In genomic region chrX:132956421-132957210, GRCh38 we compare ENCODE assay signal across 8 cellular contexts. TPM values are rescaled to one million over a fixed set of nuclear protein-coding genes. Genes with fewer than 3 reads are reported as not detected.
DNase-seq lines count a peak whose midpoint lies in the region; ATAC-seq and TF ChIP-seq lines count a peak whose summit lies in the region.

No MANE protein-coding gene starts in this region.

- TF ChIP-seq POLR2A in gastrocnemius medialis (IDR thresholded peaks at IDR 0.05), result no peak

- H3K27ac Mint-ChIP-seq in GM23338 (no peak overlapping the region), WTC11 (no peak overlapping the region)

- H3K4me3 Mint-ChIP-seq in GM23338, result peak overlapping the region; percentile 76
- peak overlapping the region; percentile 82 for H3K4me3 Mint-ChIP-seq in WTC11

- in situ Hi-C loops in gastrocnemius medialis (cut with MboI; ENCODE audit: low sequenced_read_pairs in 4 of 4), result loop anchor here in 2 of 4 donors (25.0 kb wide), 1 partner anchor 219 kb away; no protein-coding TSS in a partner anchor
- in situ Hi-C loops in ACHN (cut with HindIII; ENCODE audit: low pct_ligation_motif_present, low pct_unique_long_range_greater_than_20kb, low sequenced_read_pairs), result no loop called here

- intact Hi-C loops in gastrocnemius medialis (cut with DNase I; ENCODE audit: low total_unique reads), result loop anchor here (5.0 to 10.0 kb wide), 2 partner anchors 112 to 214 kb away; no protein-coding TSS in a partner anchor

- peak overlapping the region; percentile 63 for H3K4me3 ChIP-seq in GM23338
- peak overlapping the region; percentile 26 to 50 for H3K4me3 ChIP-seq in right atrium auricular region
- H3K4me3 ChIP-seq in gastrocnemius medialis, result peak overlapping the region; percentile 48 to 59 (median 50)

- H3K9me3 ChIP-seq in right atrium auricular region (no peaks in the 10 kb centered on the region), gastrocnemius medialis (no peaks in the 10 kb centered on the region)

- peak overlapping the region; percentile 76 for H2AFZ ChIP-seq in GM23338

- no peaks in the 10 kb centered on the region for H3K36me3 ChIP-seq in GM23338 (ENCODE audit: insufficient read depth)
- H3K36me3 ChIP-seq in right atrium auricular region, result no peaks in the 10 kb centered on the region
- H3K36me3 ChIP-seq in gastrocnemius medialis, result no peaks in the 10 kb centered on the region

- H3K4me1 Mint-ChIP-seq in GM23338 (peaks cover 41% of the 10 kb centered on the region), WTC11 (peaks cover 46% of the 10 kb centered on the region)

- CTCF ChIA-PET in WTC11 (lab: Charles Lee), result interaction anchor here (0.9 to 2.6 kb wide), 5 partner anchors 8 to 325 kb away, joined by 3 to 17 read pairs (median 4); no protein-coding TSS in a partner anchor

- no peaks in the 10 kb centered on the region for H3F3A ChIP-seq in GM23338 (replicated peaks; ENCODE audit: low read depth)

- DNase-seq in GM23338 (ENCODE audit: low spot score) (peak; percentile 49), WTC11 (ENCODE audit: low spot score) (peak; percentile 19), right atrium auricular region (ENCODE audit: low spot score) (no peak), gastrocnemius medialis (no peak), NCI-H446 (lab: John Stamatoyannopoulos, UW) (no peak), A172 (ENCODE audit: low spot score) (no peak), ACHN (no peak)

- H3K79me2 ChIP-seq in GM23338 (replicated peaks; ENCODE audit: insufficient read depth), result no peaks in the 10 kb centered on the region

- 0 out of 2 replicates have a peak, but pooled peaks cover 4% of the 10 kb centered on the region for H4K20me1 ChIP-seq in GM23338 (replicated peaks; ENCODE audit: insufficient read depth)

- H3K27me3 ChIP-seq in GM23338 (ENCODE audit: insufficient read depth), result peaks cover 79% of the 10 kb centered on the region
- H3K27me3 ChIP-seq in right atrium auricular region, result peaks cover 0 to 6% of the 10 kb centered on the region in 2 donors
- peaks cover 0 to 19% (median 8%) of the 10 kb centered on the region in 3 donors for H3K27me3 ChIP-seq in gastrocnemius medialis

- H3K9me3 Mint-ChIP-seq in GM23338 (peaks cover 2% of the 10 kb centered on the region; the same call in 1 of the 3 replicates), WTC11 (no peaks in the 10 kb centered on the region)

- POLR2A ChIA-PET in WTC11 (lab: Charles Lee), result no interaction called here

- TF ChIP-seq CTCF in GM23338 (conservative IDR thresholded peaks at IDR 0.05; ENCODE audit: low read depth in 2 of 2), result no peak
- no peak for TF ChIP-seq CTCF in WTC11 (IDR thresholded peaks at IDR 0.05)
- no peak for TF ChIP-seq CTCF in right atrium auricular region (IDR thresholded peaks at IDR 0.05)
- TF ChIP-seq CTCF in gastrocnemius medialis (IDR thresholded peaks at IDR 0.05 in 4 of 5, conservative IDR thresholded peaks at IDR 0.05 in 1 of 5), result no peak

- H3K4me1 ChIP-seq in GM23338 (ENCODE audit: insufficient read depth) (peaks cover 19% of the 10 kb centered on the region; the same call in 1 of the 2 replicates), right atrium auricular region (peaks cover 0 to 25% of the 10 kb centered on the region in 2 donors), gastrocnemius medialis (peaks cover 0 to 4% of the 10 kb centered on the region in 2 donors)

- peaks cover 50% of the 10 kb centered on the region for H3K27me3 Mint-ChIP-seq in GM23338 (ENCODE audit: insufficient read depth, low read depth, poor library complexity)
- peaks cover 77% of the 10 kb centered on the region for H3K27me3 Mint-ChIP-seq in WTC11 (ENCODE audit: low read depth)

- peak; percentile 35 for ATAC-seq in GM23338
- ATAC-seq in WTC11, result peak; percentile 8
- peak in 1 of 2 donors; percentile 20 for ATAC-seq in gastrocnemius medialis
- ATAC-seq in activated CD4-positive, CD25-positive, alpha-beta regulatory T cell treated with anti-CD3 and anti-CD28 coated beads, Interleukin-2, amount 50 U/mL, for 24 hours, result no peak

- H3K9me2 ChIP-seq in GM23338 (ENCODE audit: insufficient read depth), result no peaks in the 10 kb centered on the region

- no peaks in the 10 kb centered on the region for H3K36me3 Mint-ChIP-seq in GM23338 (ENCODE audit: low read depth)
- no peaks in the 10 kb centered on the region for H3K36me3 Mint-ChIP-seq in WTC11

- H3K27ac ChIP-seq in GM23338 (ENCODE audit: low read depth), result no peak overlapping the region
- no peak overlapping the region for H3K27ac ChIP-seq in right atrium auricular region
- H3K27ac ChIP-seq in gastrocnemius medialis, result no peak overlapping the region

- peak overlapping the region; percentile 82 for H3K4me2 ChIP-seq in GM23338

TF ChIP-seq in WTC11, 78 proteins besides CTCF, POLR2A, EP300 and RAD21:
- no peak for TF ChIP-seq USF1 (CRISPR knock-in tag; IDR thresholded peaks at IDR 0.05)
- TF ChIP-seq, protein P1, sequence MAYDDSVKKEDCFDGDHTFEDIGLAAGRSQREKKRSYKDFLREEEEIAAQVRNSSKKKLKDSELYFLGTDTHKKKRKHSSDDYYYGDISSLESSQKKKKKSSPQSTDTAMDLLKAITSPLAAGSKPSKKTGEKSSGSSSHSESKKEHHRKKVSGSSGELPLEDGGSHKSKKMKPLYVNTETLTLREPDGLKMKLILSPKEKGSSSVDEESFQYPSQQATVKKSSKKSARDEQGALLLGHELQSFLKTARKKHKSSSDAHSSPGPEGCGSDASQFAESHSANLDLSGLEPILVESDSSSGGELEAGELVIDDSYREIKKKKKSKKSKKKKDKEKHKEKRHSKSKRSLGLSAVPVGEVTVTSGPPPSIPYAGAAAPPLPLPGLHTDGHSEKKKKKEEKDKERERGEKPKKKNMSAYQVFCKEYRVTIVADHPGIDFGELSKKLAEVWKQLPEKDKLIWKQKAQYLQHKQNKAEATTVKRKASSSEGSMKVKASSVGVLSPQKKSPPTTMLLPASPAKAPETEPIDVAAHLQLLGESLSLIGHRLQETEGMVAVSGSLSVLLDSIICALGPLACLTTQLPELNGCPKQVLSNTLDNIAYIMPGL (CRISPR knock-in tag; IDR thresholded peaks at IDR 0.05), result peak; percentile 40; the same call in 1 of the 2 replicates

RNA-seq across cellular contexts. Expression of gene HS6ST2, which starts 1.8 kb away (rescaled TPM):
- 3.7 and 4.8 TPM in 2 replicates for total RNA-seq in GM23338 (2014; rRNA removed; shearing (Covaris generic))
- polyA plus RNA-seq in GM23338 (2016; fragmentation: Nextera tagmentation; extraction: Ambion mirVana), result 0.82 and 0.85 TPM in 2 replicates
- total RNA-seq in WTC11 (2021) (6.9 to 8.1 TPM (median 7.3 TPM) in 3 replicates), right atrium auricular region (under 1 TPM; 0.26 to 0.39 TPM), gastrocnemius medialis (1 to 10 TPM in 3 of 4 donors, not detected in 1; 1.9 to 2.8 (median 2.1) TPM)
- not detected in 2 replicates for total RNA-seq in A172 (2014; rRNA removed; shearing (Covaris generic))

Comparison
In these comparisons a context has a peak if more than half of its experiments do, and no peak if none do; other contexts are left out.
1. ATAC-seq: peak in GM23338 (single experiment) and WTC11 (single experiment); none in activated CD4-positive, CD25-positive, alpha-beta regulatory T cell treated with anti-CD3 and anti-CD28 coated beads, Interleukin-2, amount 50 U/mL, for 24 hours (0 of 2).
2. DNase-seq: peak in GM23338 (single experiment) and WTC11 (single experiment); none in right atrium auricular region (single experiment), gastrocnemius medialis (0 of 2), NCI-H446 (0 of 2), A172 (single experiment) and ACHN (single experiment).
3. Peak in every context shown above with its lines, with median percentiles within 50 percentile points of each other: H3K4me3 ChIP-seq.